In genomic region chrX:34584781-34585180, GRCh38 we compare ENCODE assay signal across 14 cellular contexts.
"Had no signal": no experiment of that assay in that cellular context is flagged by ENCODE, and none has a peak within 500 bp of the region (broad histone marks: within the 10 kb centered on the region; RNA-seq: fewer than 3 reads in every experiment).

No MANE protein-coding gene starts in this region.

- H3K36me3 Mint-ChIP-seq: type B pancreatic cell had no signal

- H3K27ac Mint-ChIP-seq: nephron progenitor cell, type B pancreatic cell had no signal

- H3K4me3 Mint-ChIP-seq: nephron progenitor cell, type B pancreatic cell had no signal

- H3K27me3 Mint-ChIP-seq: type B pancreatic cell had no signal

- ATAC-seq: esophagus mucosa; heart right ventricle; left lobe of liver; stimulated activated naive CD8-positive, alpha-beta T cell treated with anti-CD3 and anti-CD28 coated beads, Interleukin-15, Interleukin-2, amounts not matched to agents 100 U/mL and 50 U/mL, for 24 hours had no signal

- DNase-seq: dorsolateral prefrontal cortex; effector CD8-positive, alpha-beta T cell; heart right ventricle; hypothalamus; kidney glomerular epithelial cell; nephron progenitor cell; sigmoid colon; small intestine; stimulated activated CD4-positive, alpha-beta T cell treated with anti-CD3 and anti-CD28 coated beads, Interleukin-12 subunit alpha, Interleukin-12 subunit beta, amount 100 ng/mL, for 4 hours; stimulated activated naive CD8-positive, alpha-beta T cell treated with anti-CD3 and anti-CD28 coated beads, Interleukin-15, Interleukin-2, amounts not matched to agents 100 U/mL and 50 U/mL, for 24 hours; thyroid gland had no signal

- H3K4me1 Mint-ChIP-seq: nephron progenitor cell had no signal
